ENCODE assay signal across 8 cellular contexts in genomic region chr17:44501866-44502265, GRCh38. TPM values are rescaled to one million over a fixed set of nuclear protein-coding genes. Genes with fewer than 3 reads are reported as not detected.
DNase-seq lines count a peak whose midpoint lies in the region; ATAC-seq and TF ChIP-seq lines count a peak whose summit lies in the region.

No MANE protein-coding gene starts in this region.

- no peaks in the 10 kb centered on the region for H3K9me2 ChIP-seq in hepatocyte (replicated peaks; ENCODE audit: insufficient read depth)

- 3% methylated on average over 3 of the region's 3 CpGs for WGBS in hepatocyte (ENCODE audit: low lambda C conversion rate, missing lambda C conversion rate)
- WGBS in spleen, 5 donors, result 19 to 35% (median 26%) methylated on average over 3 of the region's 3 CpGs

- no peaks in the 10 kb centered on the region for H3K9me3 Mint-ChIP-seq in activated CD4-positive, alpha-beta T cell treated with anti-CD3 and anti-CD28 coated beads for 36 hours (ENCODE audit: low read depth)

- H3K4me3 ChIP-seq in hepatocyte (peak overlapping the region; percentile 85), spleen (peak overlapping the region; percentile 73 to 91 (median 84))

- peaks cover 45% of the 10 kb centered on the region for H3K4me1 Mint-ChIP-seq in activated CD4-positive, alpha-beta T cell treated with anti-CD3 and anti-CD28 coated beads for 36 hours

- peak overlapping the region; percentile 96 for H3K4me2 ChIP-seq in hepatocyte

- peaks cover 27% of the 10 kb centered on the region for H3K4me1 ChIP-seq in hepatocyte (ENCODE audit: insufficient read depth)
- H3K4me1 ChIP-seq in spleen, result peaks cover 37 to 69% (median 64%) of the 10 kb centered on the region in 6 donors

- CTCF ChIA-PET in activated CD4-positive, alpha-beta T cell treated with anti-CD3 and anti-CD28 coated beads for 36 hours (lab: Charles Lee), result interaction anchor here (0.7 kb wide), 1 partner anchor 21 kb away, joined by 3 read pairs; no protein-coding TSS in a partner anchor

- H2AFZ ChIP-seq in hepatocyte, result no peak overlapping the region

- no peaks in the 10 kb centered on the region for H3K9me3 ChIP-seq in hepatocyte (ENCODE audit: low read depth)
- H3K9me3 ChIP-seq in spleen, result no peaks in the 10 kb centered on the region

- peaks cover 6% of the 10 kb centered on the region for H3K36me3 Mint-ChIP-seq in activated CD4-positive, alpha-beta T cell treated with anti-CD3 and anti-CD28 coated beads for 36 hours (ENCODE audit: low read depth)

- H3K27me3 ChIP-seq in hepatocyte (no peaks in the 10 kb centered on the region), spleen (replicated peaks in 1 of 7) (peaks cover 0 to 5% (median 0%) of the 10 kb centered on the region in 7 donors)

- intact Hi-C loops in activated CD4-positive, alpha-beta T cell treated with anti-CD3 and anti-CD28 coated beads for 36 hours (cut with DNase I, micrococcal nuclease), result loop anchor here (2.0 to 10.0 kb wide), 8 partner anchors 297 to 811 kb away; partner anchors contain the start of genes DUSP3 (in 1 of the 2), EFTUD2 (in 1 of the 2), HROB (in 1 of the 2) and NMT1 (in 1 of the 2)
- intact Hi-C loops in spleen (cut with DNase I; ENCODE audit: low total_unique reads), result no loop called here

- H3K27ac ChIP-seq in VCaP (peak overlapping the region; percentile 97), hepatocyte (peak overlapping the region; percentile 98), spleen (peak overlapping the region in 2 of 8 donors; percentile 89 to 92)

- TF ChIP-seq CTCF in VCaP (conservative IDR thresholded peaks at IDR 0.05) (no peak), hepatocyte (IDR thresholded peaks at IDR 0.05; ENCODE audit: poor library complexity) (no peak), spleen (IDR thresholded peaks at IDR 0.05 in 8 of 11, conservative IDR thresholded peaks at IDR 0.05 in 3 of 11) (no peak)

- H3K27me3 Mint-ChIP-seq in activated CD4-positive, alpha-beta T cell treated with anti-CD3 and anti-CD28 coated beads for 36 hours, result peaks cover 1% of the 10 kb centered on the region

- TF ChIP-seq POLR2A in spleen (IDR thresholded peaks at IDR 0.05), result no peak

- POLR2A ChIA-PET in activated CD4-positive, alpha-beta T cell treated with anti-CD3 and anti-CD28 coated beads for 36 hours (lab: Charles Lee), result no interaction called here

- H3K79me2 ChIP-seq in hepatocyte, result peaks cover 61% of the 10 kb centered on the region

- H3K36me3 ChIP-seq in hepatocyte (replicated peaks; ENCODE audit: insufficient read depth, low read depth) (no peaks in the 10 kb centered on the region), spleen (peaks cover 0 to 8% (median 0%) of the 10 kb centered on the region in 6 donors)

- peak overlapping the region; percentile 97 for H3K4me3 Mint-ChIP-seq in activated CD4-positive, alpha-beta T cell treated with anti-CD3 and anti-CD28 coated beads for 36 hours

- H4K20me1 ChIP-seq in hepatocyte (ENCODE audit: insufficient read depth, poor library complexity, severe bottlenecking), result peaks cover 55% of the 10 kb centered on the region

- no peak for DNase-seq in activated CD4-positive, alpha-beta T cell treated with anti-CD3 and anti-CD28 coated beads for 36 hours
- no peak for DNase-seq in activated CD4-positive, alpha-beta T cell treated with anti-CD3 and anti-CD28 coated beads for 4 hours
- peak; percentile 22 for DNase-seq in hepatocyte (ENCODE audit: low spot score)
- DNase-seq in spleen, result no peak
- DNase-seq in GDM1 (lab: John Stamatoyannopoulos, UW), result no peak
- DNase-seq in stimulated activated naive CD4-positive, alpha-beta T cell treated with Interleukin-2 at 50 U/mL for 16 hours (lab: John Stamatoyannopoulos, UW), result no peak
- DNase-seq in HPDE6-E6E7 (ENCODE audit: extremely low spot score), result no peak

- peak overlapping the region; percentile 98 for H3K27ac Mint-ChIP-seq in activated CD4-positive, alpha-beta T cell treated with anti-CD3 and anti-CD28 coated beads for 36 hours

- no peak for ATAC-seq in activated CD4-positive, alpha-beta T cell treated with anti-CD3 and anti-CD28 coated beads for 36 hours

RNA-seq across cellular contexts. Expression of gene GPATCH8, which starts 1.3 kb away (rescaled TPM):
- 10 to 100 TPM; 39.6 to 43.2 TPM for total RNA-seq in activated CD4-positive, alpha-beta T cell treated with anti-CD3 and anti-CD28 coated beads for 36 hours
- total RNA-seq in hepatocyte (30.0 and 41.3 TPM in 2 replicates), spleen (10 to 100 TPM; 48.4 to 66.3 (median 60.5) TPM)
- polyA plus RNA-seq in hepatocyte (42.1 and 47.0 TPM in 2 replicates), spleen (1 to 10 TPM; 4.8 to 9.1 (median 5.3) TPM)

RNA-seq across cellular contexts. Expression of gene FZD2, which starts 55.4 kb away (rescaled TPM):
- total RNA-seq in activated CD4-positive, alpha-beta T cell treated with anti-CD3 and anti-CD28 coated beads for 36 hours, result under 1 TPM; 0.07 to 0.09 TPM
- total RNA-seq in hepatocyte (19.9 and 22.9 TPM in 2 replicates), spleen (1 to 10 TPM; 1.2 to 6.0 (median 3.1) TPM)
- polyA plus RNA-seq in hepatocyte (31.3 and 35.5 TPM in 2 replicates), spleen (1 to 10 TPM; 2.0 to 3.8 (median 2.2) TPM)
